8 cellular contexts compared by ENCODE assay signal in genomic region chr14:92729632-92730358, GRCh38. TPM values are rescaled to one million over a fixed set of nuclear protein-coding genes. Genes with fewer than 3 reads are reported as not detected.
DNase-seq lines count a peak whose midpoint lies in the region; ATAC-seq and TF ChIP-seq lines count a peak whose summit lies in the region.

No MANE protein-coding gene starts in this region.

- intact Hi-C loops in Calu3 (cut with micrococcal nuclease; ENCODE audit: unreplicated experiment) (no loop called here), IMR-90 (cut with micrococcal nuclease) (no loop called here), posterior cingulate gyrus (cut with DNase I) (no loop called here), sigmoid colon (cut with DNase I) (no loop called here)
- intact Hi-C loops in CD4-positive, alpha-beta memory T cell (cut with micrococcal nuclease): no loop called here

- H3K27ac ChIP-seq in IMR-90 (ENCODE audit: insufficient read depth, low read length) (peak overlapping the region; percentile 71; the same call in 1 of the 2 replicates), sigmoid colon (no peak overlapping the region)
- H3K27ac ChIP-seq in CD4-positive, alpha-beta memory T cell (ENCODE audit: low read depth, low read length): no peak overlapping the region

- no peak overlapping the region for H3K4me3 Mint-ChIP-seq in Calu3 (ENCODE audit: low read depth, unreplicated experiment)
- H3K4me3 Mint-ChIP-seq in central memory CD8-positive, alpha-beta T cell: no peak overlapping the region
- no peak overlapping the region for H3K4me3 Mint-ChIP-seq in CD4-positive, alpha-beta memory T cell

- no peak overlapping the region for H3K9ac ChIP-seq in IMR-90 (ENCODE audit: low read depth, low read length)

- H3K9me1 ChIP-seq in IMR-90 (ENCODE audit: insufficient read depth, low read length): peaks cover 6% of the 10 kb centered on the region; the same call in 1 of the 2 replicates

- H3K18ac ChIP-seq in IMR-90 (ENCODE audit: low read depth, low read length): no peak overlapping the region

- DNase-seq in Calu3 (no peak), IMR-90 (peak; percentile 96), posterior cingulate gyrus (no peak), sigmoid colon (no peak), 8988T (no peak)
- no peak for DNase-seq in central memory CD8-positive, alpha-beta T cell (ENCODE audit: low spot score in 2 of 2)
- DNase-seq in CD4-positive, alpha-beta memory T cell: no peak

- no peak overlapping the region for H4K8ac ChIP-seq in IMR-90 (ENCODE audit: low read depth in 2 of 2, low read length in 2 of 2)

- no peak overlapping the region for H2AK9ac ChIP-seq in IMR-90 (replicated peaks; ENCODE audit: low read depth, low read length, poor library complexity)

- in situ Hi-C loops in IMR-90 (cut with MboI; ENCODE audit: low sequenced_read_pairs): no loop called here

- no peak overlapping the region for H3K14ac ChIP-seq in IMR-90 (replicated peaks; ENCODE audit: low read depth, low read length)

- H3K9me3 ChIP-seq in IMR-90 (ENCODE audit: control insufficient read depth, insufficient read depth, low read length): peaks cover 3% of the 10 kb centered on the region
- no peaks in the 10 kb centered on the region for H3K9me3 ChIP-seq in sigmoid colon
- no peaks in the 10 kb centered on the region for H3K9me3 ChIP-seq in CD4-positive, alpha-beta memory T cell (ENCODE audit: control insufficient read depth in 1 of 2, low read length in 2 of 2)

- H3K36me3 Mint-ChIP-seq in Calu3 (ENCODE audit: insufficient read depth, unreplicated experiment): peaks cover 21% of the 10 kb centered on the region
- peaks cover 5% of the 10 kb centered on the region for H3K36me3 Mint-ChIP-seq in central memory CD8-positive, alpha-beta T cell (ENCODE audit: insufficient read depth)
- peaks cover 6 to 27% of the 10 kb centered on the region in 2 donors for H3K36me3 Mint-ChIP-seq in CD4-positive, alpha-beta memory T cell

- TF ChIP-seq CTCF in Calu3 (IDR thresholded peaks at IDR 0.05; ENCODE audit: unreplicated experiment) (no peak), IMR-90 (conservative IDR thresholded peaks at IDR 0.05; ENCODE audit: low read depth, low read length) (no peak), sigmoid colon (IDR thresholded peaks at IDR 0.05) (no peak)

- peak overlapping the region; percentile 45 for H3K27ac Mint-ChIP-seq in Calu3 (ENCODE audit: unreplicated experiment)
- H3K27ac Mint-ChIP-seq in central memory CD8-positive, alpha-beta T cell (ENCODE audit: low read depth): peak overlapping the region; percentile 38
- H3K27ac Mint-ChIP-seq in CD4-positive, alpha-beta memory T cell: no peak overlapping the region

- no CpG with 5 or more reads among the region's 14 CpGs for WGBS in IMR-90 (ENCODE audit: extremely low coverage in 2 of 2, insufficient read length in 1 of 2), 2 experiments
- 66 to 78% methylated on average over 14 of the region's 14 CpGs for WGBS in sigmoid colon, 2 donors

- no peak overlapping the region for H3K4me3 ChIP-seq in IMR-90 (ENCODE audit: insufficient read depth, low read depth, low read length)
- no peak overlapping the region for H3K4me3 ChIP-seq in sigmoid colon
- no peak overlapping the region for H3K4me3 ChIP-seq in CD4-positive, alpha-beta memory T cell (ENCODE audit: low read length in 2 of 2)

- CTCF ChIA-PET in Calu3 (lab: Charles Lee): interaction anchor here (0.6 to 1.0 kb wide), 4 partner anchors 10 to 246 kb away, joined by 3 to 12 read pairs (median 6); partner anchors contain the start of gene LGMN
- CTCF ChIA-PET in IMR-90 (lab: Yijun Ruan, JAX): no interaction called here
- CTCF ChIA-PET in CD4-positive, alpha-beta memory T cell (lab: Charles Lee; ENCODE audit: partially characterized antibody): no interaction called here

- POLR2A ChIA-PET in IMR-90 (lab: Charles Lee; ENCODE audit: unreplicated experiment): no interaction called here
- POLR2A ChIA-PET in CD4-positive, alpha-beta memory T cell (lab: Charles Lee; ENCODE audit: partially characterized antibody): no interaction called here

- H3K23ac ChIP-seq in IMR-90 (ENCODE audit: low read depth, low read length): no peak overlapping the region

- no peak overlapping the region for H3K56ac ChIP-seq in IMR-90 (ENCODE audit: extremely low read depth, insufficient read depth, low read length)

- peaks cover 29% of the 10 kb centered on the region for H3K4me1 Mint-ChIP-seq in Calu3 (ENCODE audit: low read depth, unreplicated experiment)
- H3K4me1 Mint-ChIP-seq in central memory CD8-positive, alpha-beta T cell: peaks cover 16% of the 10 kb centered on the region
- H3K4me1 Mint-ChIP-seq in CD4-positive, alpha-beta memory T cell: peaks cover 0 to 6% (median under 1%) of the 10 kb centered on the region in 4 donors

- no peak for TF ChIP-seq POLR2A in IMR-90 (IDR thresholded peaks at IDR 0.05; ENCODE audit: low read depth, low read length)
- no peak for TF ChIP-seq POLR2A in sigmoid colon (IDR thresholded peaks at IDR 0.05)

- no peak overlapping the region for H4K5ac ChIP-seq in IMR-90 (ENCODE audit: low read depth, low read length)

- peak overlapping the region; percentile 70 for H3K4me2 ChIP-seq in IMR-90 (ENCODE audit: low read depth, low read length)

- H2AK5ac ChIP-seq in IMR-90 (ENCODE audit: low read depth, low read length): no peak overlapping the region

- dilution Hi-C loops in IMR-90 (cut with HindIII; ENCODE audit: low sequenced_read_pairs, unreplicated experiment): no loop called here

- ATAC-seq in GM21447 (IDR thresholded peaks at IDR 0.05; ENCODE audit: unreplicated experiment) (peak; percentile 81), IMR-90 (ENCODE audit: low read depth) (peak; percentile 85)
- no peak for ATAC-seq in central memory CD8-positive, alpha-beta T cell (replicated peaks; ENCODE audit: extremely low read depth, poor library complexity, severe bottlenecking)

- no peaks in the 10 kb centered on the region for H3K27me3 Mint-ChIP-seq in Calu3 (ENCODE audit: unreplicated experiment)
- peaks cover 10% of the 10 kb centered on the region for H3K27me3 Mint-ChIP-seq in central memory CD8-positive, alpha-beta T cell
- peaks cover 2 to 9% of the 10 kb centered on the region in 2 donors for H3K27me3 Mint-ChIP-seq in CD4-positive, alpha-beta memory T cell

- no peak overlapping the region for H3K4ac ChIP-seq in IMR-90 (ENCODE audit: low read depth, low read length)

- H3K4me1 ChIP-seq in IMR-90 (ENCODE audit: control insufficient read depth, insufficient read depth, low read length) (peaks cover 9% of the 10 kb centered on the region), sigmoid colon (peaks cover 0 to 41% (median 22%) of the 10 kb centered on the region in 4 donors)
- no peaks in the 10 kb centered on the region for H3K4me1 ChIP-seq in CD4-positive, alpha-beta memory T cell (ENCODE audit: insufficient read depth, low read length)

- H2BK15ac ChIP-seq in IMR-90 (ENCODE audit: low read depth, low read length): no peak overlapping the region

- TF ChIP-seq RAD21 in IMR-90 (IDR thresholded peaks at IDR 0.05; ENCODE audit: low read length): no peak

- no peak for TF ChIP-seq EP300 in sigmoid colon (IDR thresholded peaks at IDR 0.05)

- peaks cover 3% of the 10 kb centered on the region; the same call in 1 of the 2 replicates for H4K20me1 ChIP-seq in IMR-90 (ENCODE audit: insufficient read depth, low read length)

- H3K79me1 ChIP-seq in IMR-90 (ENCODE audit: low read depth in 1 of 2, low read length in 2 of 2): no peaks in the 10 kb centered on the region

- peaks cover 6% of the 10 kb centered on the region for H3K9me3 Mint-ChIP-seq in Calu3 (ENCODE audit: low read depth, unreplicated experiment)
- H3K9me3 Mint-ChIP-seq in central memory CD8-positive, alpha-beta T cell: no peaks in the 10 kb centered on the region
- H3K9me3 Mint-ChIP-seq in CD4-positive, alpha-beta memory T cell: peaks cover 0 to 3% (median 0%) of the 10 kb centered on the region in 8 donors

- H4K91ac ChIP-seq in IMR-90 (ENCODE audit: insufficient read depth, low read depth, low read length): no peak overlapping the region

- H2BK5ac ChIP-seq in IMR-90 (ENCODE audit: low read depth, low read length, poor library complexity, severe bottlenecking): no peak overlapping the region

- peaks cover 18% of the 10 kb centered on the region for H3K27me3 ChIP-seq in IMR-90 (ENCODE audit: control insufficient read depth, insufficient read depth, low read length)
- no peaks in the 10 kb centered on the region for H3K27me3 ChIP-seq in sigmoid colon
- no peaks in the 10 kb centered on the region for H3K27me3 ChIP-seq in CD4-positive, alpha-beta memory T cell (ENCODE audit: insufficient read depth, low read length)

- H3K36me3 ChIP-seq in IMR-90 (ENCODE audit: control insufficient read depth, insufficient read depth, low read length) (peaks cover 5% of the 10 kb centered on the region; the same call in 1 of the 2 replicates), sigmoid colon (peaks cover 0 to 29% (median 18%) of the 10 kb centered on the region in 4 donors)
- no peaks in the 10 kb centered on the region for H3K36me3 ChIP-seq in CD4-positive, alpha-beta memory T cell (ENCODE audit: insufficient read depth, low read length)

- H2BK120ac ChIP-seq in IMR-90 (ENCODE audit: low read depth, low read length): no peak overlapping the region

- H2AFZ ChIP-seq in IMR-90 (replicated peaks; ENCODE audit: low read length, poor library complexity): no peak overlapping the region

- BruUV-seq in Calu3 (replicated peaks; lab: Mats Ljungman, UMichigan) (no TSS peak), IMR-90 (replicated peaks; lab: Mats Ljungman, UMichigan) (no TSS peak)

- no peak overlapping the region for H2BK20ac ChIP-seq in IMR-90 (ENCODE audit: low read depth, low read length)

TF ChIP-seq in IMR-90, 13 proteins besides CTCF, POLR2A, EP300 and RAD21 (continues in another document):
- TF ChIP-seq SMC3 (IDR thresholded peaks at IDR 0.05; ENCODE audit: low read depth, low read length) (no peak), MAZ (IDR thresholded peaks at IDR 0.05; ENCODE audit: borderline replicate concordance, low read depth, low read length) (no peak), CEBPB (IDR thresholded peaks at IDR 0.05; ENCODE audit: low read depth, low read length) (peak; percentile 96), RFX5 (IDR thresholded peaks at IDR 0.05; ENCODE audit: low read depth, low read length) (no peak), FOS (IDR thresholded peaks at IDR 0.05; ENCODE audit: low read depth, low read length) (peak; percentile 81), NFE2L2 (IDR thresholded peaks at IDR 0.05; ENCODE audit: low read depth, low read length) (no peak), MXI1 (IDR thresholded peaks at IDR 0.05; ENCODE audit: borderline replicate concordance, low read depth, low read length) (no peak)

RNA-seq across cellular contexts. Expression of gene LGMN, which starts 18.6 kb away (rescaled TPM):
- total RNA-seq in Calu3 (2022): 64.9 and 84.6 TPM in 2 replicates
- 18.9 and 19.2 TPM in 2 replicates for total RNA-seq in IMR-90 (2012; rRNA removed)
- 37.9 and 39.3 TPM in 2 replicates for polyA plus RNA-seq in IMR-90 (2012; rRNA removed)
- polyA plus RNA-seq in IMR-90 (2012; cell fraction: cytosol; rRNA removed): 29.3 and 30.0 TPM in 2 replicates
- polyA plus RNA-seq in IMR-90 (2012; cell fraction: nucleus; rRNA removed; ENCODE audit: low replicate concordance): 23.0 and 24.2 TPM in 2 replicates
- 10 to 100 TPM; 53.2 to 96.0 (median 79.0) TPM for total RNA-seq in sigmoid colon
- 100 to 1,000 TPM in 1 of 3 donors, 10 to 100 TPM in 2; 35.4 to 361 (median 66.2) TPM for polyA plus RNA-seq in sigmoid colon
- 10 to 100 TPM; 14.0 TPM for total RNA-seq in CD4-positive, alpha-beta memory T cell
- polyA plus RNA-seq in CD4-positive, alpha-beta memory T cell: 10 to 100 TPM in 1 of 2 donors, 1 to 10 TPM in 1; 9.6 to 10.6 TPM

Comparison
In these comparisons a context has a peak if more than half of its experiments do, and no peak if none do; other contexts are left out.
1. H3K27ac Mint-ChIP-seq: peak in Calu3 (single experiment) and central memory CD8-positive, alpha-beta T cell (single experiment); none in CD4-positive, alpha-beta memory T cell (0 of 7).